8 cellular contexts compared by ENCODE assay signal in the genomic region with DNA sequence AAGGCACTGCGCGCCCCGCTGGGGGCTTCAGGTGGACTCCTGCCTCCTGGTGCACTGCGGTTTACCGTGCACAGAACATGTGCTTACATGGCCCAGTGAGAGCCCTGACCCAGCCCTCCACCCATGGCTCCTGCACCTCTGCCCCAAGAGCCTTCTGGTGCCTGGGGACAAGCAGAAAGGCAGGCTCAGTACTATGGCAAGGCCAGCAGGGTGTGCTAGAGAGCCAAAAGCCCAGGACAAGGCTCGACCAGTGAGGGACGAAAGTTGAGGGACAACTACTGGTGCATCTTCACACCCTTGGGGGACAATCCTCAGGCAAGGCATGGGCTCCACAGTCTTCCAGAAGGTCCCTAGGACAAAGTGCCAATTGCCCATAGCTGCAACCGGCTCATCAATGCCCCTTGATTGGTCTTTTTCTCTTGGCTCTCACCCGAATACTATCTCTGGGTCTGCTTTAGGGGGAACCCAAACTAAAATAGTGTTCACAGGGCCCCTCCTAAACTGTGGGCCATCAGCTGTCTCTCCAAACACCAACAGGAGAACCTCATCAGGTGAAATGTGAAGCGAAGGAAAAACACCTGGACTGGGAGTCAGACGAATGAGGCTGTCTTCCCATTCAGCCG.
DNase-seq lines count a peak whose midpoint lies in the region; ATAC-seq and TF ChIP-seq lines count a peak whose summit lies in the region.

No MANE protein-coding gene starts in this region.

- H3K27ac Mint-ChIP-seq in effector memory CD8-positive, alpha-beta T cell: no peak overlapping the region

- H3K4me1 Mint-ChIP-seq in effector memory CD8-positive, alpha-beta T cell (ENCODE audit: low read depth in 2 of 2): no peaks in the 10 kb centered on the region

- TF ChIP-seq CTCF in GM06990 (IDR thresholded peaks at IDR 0.05; ENCODE audit: insufficient read depth, low read length, poor library complexity, severe bottlenecking): peak; percentile 98

- H3K36me3 Mint-ChIP-seq in effector memory CD8-positive, alpha-beta T cell (ENCODE audit: insufficient read depth): no peaks in the 10 kb centered on the region

- H3K27me3 Mint-ChIP-seq in effector memory CD8-positive, alpha-beta T cell: peaks cover 25 to 38% of the 10 kb centered on the region in 2 donors

- no peaks in the 10 kb centered on the region for H3K9me3 Mint-ChIP-seq in effector memory CD8-positive, alpha-beta T cell

- H3K4me3 ChIP-seq in GM06990 (replicated peaks; ENCODE audit: low read depth, low read length): no peak overlapping the region

- ATAC-seq in HG03045 (IDR thresholded peaks at IDR 0.05; ENCODE audit: unreplicated experiment) (peak; percentile 62), GM18907 (IDR thresholded peaks at IDR 0.05; ENCODE audit: unreplicated experiment) (no peak)
- ATAC-seq in effector memory CD8-positive, alpha-beta T cell (replicated peaks): peak; percentile 78

- DNase-seq in GM06990 (ENCODE audit: extremely low read depth, insufficient read length) (peak; percentile 33), NCI-H774 (lab: John Stamatoyannopoulos, UW) (peak; percentile 47), midbrain (lab: John Stamatoyannopoulos, UW) (peak; percentile 51)
- peak; percentile 8 to 29 for DNase-seq in activated CD8-positive, alpha-beta memory T cell treated with anti-CD3 and anti-CD28 coated beads for 1 hour (ENCODE audit: extremely low read depth in 1 of 2, low read depth in 1 of 2)
- peak; percentile 46 to 51 (median 46) for DNase-seq in effector memory CD8-positive, alpha-beta T cell
- DNase-seq in stimulated activated CD8-positive, alpha-beta memory T cell treated with anti-CD3 and anti-CD28 coated beads, Interleukin-7, amount 100 ng/mL, for 4 hours (ENCODE audit: low read depth in 2 of 2): peak; percentile 17 to 30

- H3K36me3 ChIP-seq in GM06990 (ENCODE audit: control insufficient read depth, insufficient read depth, low read length): no peaks in the 10 kb centered on the region; the same call in 1 of the 2 replicates

- no peaks in the 10 kb centered on the region for H3K27me3 ChIP-seq in GM06990 (replicated peaks; ENCODE audit: control insufficient read depth, insufficient read depth, low read length)

- H3K4me3 Mint-ChIP-seq in effector memory CD8-positive, alpha-beta T cell: no peak overlapping the region
